Comparison of ENCODE assay signal across 14 cellular contexts in genomic region chr13:51734786-51735185, GRCh38.
"Had no signal": no experiment of that assay in that cellular context is flagged by ENCODE, and none has a peak within 500 bp of the region (broad histone marks: within the 10 kb centered on the region; RNA-seq: fewer than 3 reads in every experiment).

No MANE protein-coding gene starts in this region.

- DNase-seq: activated CD4-positive, alpha-beta T cell treated with anti-CD3 and anti-CD28 coated beads for 36 hours; activated CD8-positive, alpha-beta memory T cell treated with anti-CD3 and anti-CD28 coated beads, Interleukin-2, amount 50 U/mL, for 48 hours; activated CD8-positive, alpha-beta T cell treated with anti-CD3 and anti-CD28 coated beads, Interleukin-2, amount 10 ng/mL, durations not matched to agents 7 days and 5 days; activated naive CD4-positive, alpha-beta T cell; body of pancreas; mammary epithelial cell; stimulated activated CD4-positive, alpha-beta T cell treated with anti-CD3 and anti-CD28 coated beads, Interleukin-12 subunit alpha, Interleukin-12 subunit beta, amount 100 ng/mL, for 4 hours; stimulated activated naive CD4-positive, alpha-beta T cell; substantia nigra; T1000; upper lobe of left lung had no signal

- H3K9me3 ChIP-seq: body of pancreas, prostate gland, upper lobe of left lung had no signal

- H3K4me3 ChIP-seq: body of pancreas, prostate gland, upper lobe of left lung had no signal

- H3K27me3 ChIP-seq: body of pancreas, upper lobe of left lung had no signal

- ATAC-seq: activated CD4-positive, alpha-beta T cell treated with anti-CD3 and anti-CD28 coated beads for 36 hours; activated CD8-positive, alpha-beta T cell treated with anti-CD3 and anti-CD28 coated beads, Interleukin-2, amount 10 ng/mL, durations not matched to agents 7 days and 5 days; body of pancreas; sciatic nerve had no signal

- H3K36me3 ChIP-seq: prostate gland had no signal

- H3K27ac ChIP-seq: body of pancreas, prostate gland, upper lobe of left lung, VCaP had no signal
